Comparison of ENCODE assay signal across 1 cellular context in genomic region chr6:140355476-140355875, GRCh38.
TF ChIP-seq lines count a peak whose summit lies in the region.

No MANE protein-coding gene starts in this region.

TF ChIP-seq in IMR-90, 13 proteins besides CTCF, POLR2A, EP300 and RAD21:
- TF ChIP-seq MAFK (IDR thresholded peaks at IDR 0.05; ENCODE audit: low read depth, low read length) (no peak), RFX5 (IDR thresholded peaks at IDR 0.05; ENCODE audit: low read depth, low read length) (no peak), MAZ (IDR thresholded peaks at IDR 0.05; ENCODE audit: borderline replicate concordance, low read depth, low read length) (no peak), BHLHE40 (IDR thresholded peaks at IDR 0.05; ENCODE audit: low read depth, low read length) (no peak), MXI1 (IDR thresholded peaks at IDR 0.05; ENCODE audit: borderline replicate concordance, low read depth, low read length) (no peak), CHD1 (IDR thresholded peaks at IDR 0.05; ENCODE audit: low read depth, low read length) (no peak), NFE2L2 (IDR thresholded peaks at IDR 0.05; ENCODE audit: low read depth, low read length) (no peak), FOS (IDR thresholded peaks at IDR 0.05; ENCODE audit: low read depth, low read length) (no peak), RCOR1 (IDR thresholded peaks at IDR 0.05; ENCODE audit: insufficient replicate concordance, low read length) (no peak), SMC3 (IDR thresholded peaks at IDR 0.05; ENCODE audit: low read depth, low read length) (no peak)
- TF ChIP-seq, protein P1, sequence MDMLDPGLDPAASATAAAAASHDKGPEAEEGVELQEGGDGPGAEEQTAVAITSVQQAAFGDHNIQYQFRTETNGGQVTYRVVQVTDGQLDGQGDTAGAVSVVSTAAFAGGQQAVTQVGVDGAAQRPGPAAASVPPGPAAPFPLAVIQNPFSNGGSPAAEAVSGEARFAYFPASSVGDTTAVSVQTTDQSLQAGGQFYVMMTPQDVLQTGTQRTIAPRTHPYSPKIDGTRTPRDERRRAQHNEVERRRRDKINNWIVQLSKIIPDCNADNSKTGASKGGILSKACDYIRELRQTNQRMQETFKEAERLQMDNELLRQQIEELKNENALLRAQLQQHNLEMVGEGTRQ (IDR thresholded peaks at IDR 0.05; ENCODE audit: low read depth, low read length) = no peak
